ENCODE assay signal across 8 cellular contexts in the genomic region with DNA sequence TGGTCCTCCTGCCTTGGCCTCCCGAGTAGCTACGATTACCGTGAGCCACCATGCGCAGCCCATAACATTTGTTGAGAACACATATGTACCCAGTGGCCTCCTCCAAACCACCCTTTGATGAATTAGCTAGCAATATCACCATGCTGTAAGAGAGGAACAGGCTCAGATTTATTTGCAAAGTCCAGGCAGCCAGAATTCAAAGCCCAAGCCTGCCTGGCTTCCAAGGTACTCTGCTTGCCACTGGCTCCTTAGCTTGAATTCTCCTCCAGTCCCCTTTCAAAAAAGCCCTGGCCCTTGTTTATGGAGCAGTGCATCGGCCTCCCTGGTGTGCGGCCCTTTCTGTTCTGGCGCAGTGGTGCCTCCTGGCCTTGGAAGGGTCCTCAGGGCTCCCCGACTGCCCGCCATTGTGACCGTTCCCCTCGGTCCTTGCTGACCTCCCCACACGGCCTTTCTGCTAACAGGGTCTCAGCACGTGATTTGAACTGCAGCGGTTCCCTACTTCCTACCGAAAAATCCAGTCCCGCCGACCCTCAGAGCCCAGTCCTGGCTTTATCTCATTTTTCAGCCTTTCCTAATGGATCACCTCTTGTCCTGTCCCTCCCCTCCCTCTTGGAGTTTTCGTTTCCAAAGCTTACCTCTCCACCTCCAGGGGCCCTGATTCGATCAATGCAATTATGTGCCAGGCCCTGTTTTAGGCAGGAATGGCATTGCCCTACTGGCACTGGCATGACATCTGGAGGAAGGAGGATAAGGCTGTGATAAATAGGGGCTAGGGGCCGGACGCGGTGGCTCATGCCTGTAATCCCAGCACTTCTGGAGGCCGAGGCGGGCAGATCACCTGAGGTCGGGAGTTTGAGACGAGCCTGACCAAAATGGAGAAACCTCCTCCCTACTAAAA. TPM values are rescaled to one million over a fixed set of nuclear protein-coding genes. Genes with fewer than 3 reads are reported as not detected.
DNase-seq lines count a peak whose midpoint lies in the region; ATAC-seq, FAIRE-seq and TF ChIP-seq lines count a peak whose summit lies in the region.

No MANE protein-coding gene starts in this region.

- SMC1A ChIA-PET in GM12878 (lab: Charles Lee; ENCODE audit: uncharacterized antibody, unreplicated experiment) = interaction anchor here (0.6 to 2.8 kb wide), 3 partner anchors 35 to 93 kb away, joined by 3 to 11 read pairs (median 4); a partner anchor contains a TSS

- intact Hi-C loops in activated naive CD4-positive, alpha-beta T cell treated with anti-CD3 and anti-CD28 coated beads for 36 hours (cut with micrococcal nuclease) = loop anchor here (2.0 kb wide), 2 partner anchors 35 to 43 kb away; no protein-coding TSS in a partner anchor
- intact Hi-C loops in GM12878 (cut with micrococcal nuclease; ENCODE audit: unreplicated experiment) = no loop called here

- 64% methylated on average over 26 of the region's 26 CpGs for WGBS in GM12878 (ENCODE audit: insufficient coverage, insufficient replicate concordance, low lambda C conversion rate, missing lambda C conversion rate)
- WGBS in mesodermal cell (ENCODE audit: insufficient coverage in 2 of 2), 2 experiments = 87 to 88% methylated on average over 16 to 21 of the region's 26 CpGs
- WGBS in upper lobe of left lung, 2 donors = 67 to 74% methylated on average over 26 of the region's 26 CpGs

- peaks cover 8% of the 10 kb centered on the region for H3K4me1 Mint-ChIP-seq in activated naive CD4-positive, alpha-beta T cell treated with anti-CD3 and anti-CD28 coated beads for 36 hours (ENCODE audit: low read depth)

- no peak overlapping the region for H3K9ac ChIP-seq in GM12878 (ENCODE audit: control insufficient read depth, insufficient read depth, low read length)

- H3K4me1 ChIP-seq in GM12878 (ENCODE audit: control insufficient read depth, insufficient read depth, low read length) = no peaks in the 10 kb centered on the region
- H3K4me1 ChIP-seq in mesodermal cell (ENCODE audit: control insufficient read depth, insufficient read depth, low read length, poor library complexity, severe bottlenecking) = peaks cover 7% of the 10 kb centered on the region
- H3K4me1 ChIP-seq in upper lobe of left lung = peaks cover 26 to 56% (median 46%) of the 10 kb centered on the region in 4 donors

- H3K9me3 Mint-ChIP-seq in activated naive CD4-positive, alpha-beta T cell treated with anti-CD3 and anti-CD28 coated beads for 36 hours = no peaks in the 10 kb centered on the region
- no peaks in the 10 kb centered on the region for H3K9me3 Mint-ChIP-seq in activated naive CD4-positive, alpha-beta T cell treated with anti-CD3 and anti-CD28 coated beads, Interleukin-2, amount 50 U/mL, for 72 hours

- H3K27ac Mint-ChIP-seq in activated naive CD4-positive, alpha-beta T cell treated with anti-CD3 and anti-CD28 coated beads for 36 hours = no peak overlapping the region
- H3K27ac Mint-ChIP-seq in activated naive CD4-positive, alpha-beta T cell treated with anti-CD3 and anti-CD28 coated beads, Interleukin-2, amount 50 U/mL, for 72 hours = peak overlapping the region in 1 of 2 donors; percentile 84

- TF ChIP-seq POLR2A in GM12878 (IDR thresholded peaks at IDR 0.05; ENCODE audit: low read depth, low read length) (peak; percentile 18; the same call in 1 of the 2 replicates), upper lobe of left lung (IDR thresholded peaks at IDR 0.05) (no peak), GM12892 (IDR thresholded peaks at IDR 0.05; ENCODE audit: low read depth, low read length) (no peak)

- CTCF ChIA-PET in activated naive CD4-positive, alpha-beta T cell treated with anti-CD3 and anti-CD28 coated beads for 36 hours (lab: Charles Lee) = interaction anchor here (0.6 to 3.9 kb wide), 16 partner anchors 12 to 228 kb away, joined by 3 to 26 read pairs (median 4); no protein-coding TSS in a partner anchor
- CTCF ChIA-PET in GM12878 (lab: Yijun Ruan, JAX) = interaction anchor here (0.5 to 5.3 kb wide), 18 partner anchors 8 to 100 kb away, joined by 3 to 50 read pairs (median 6); a partner anchor contains a TSS

- no peak overlapping the region for H2AFZ ChIP-seq in GM12878 (ENCODE audit: control insufficient read depth, low read depth, low read length)

- H3K4me3 Mint-ChIP-seq in activated naive CD4-positive, alpha-beta T cell treated with anti-CD3 and anti-CD28 coated beads for 36 hours = peak overlapping the region; percentile 47

- DNase-seq in activated naive CD4-positive, alpha-beta T cell treated with anti-CD3 and anti-CD28 coated beads for 36 hours = no peak
- DNase-seq in activated naive CD4-positive, alpha-beta T cell treated with anti-CD3 and anti-CD28 coated beads, Interleukin-2, amount 50 U/mL, for 72 hours (ENCODE audit: low spot score in 2 of 2) = no peak
- DNase-seq in GM12878 (ENCODE audit: low read depth, low spot score) (no peak), upper lobe of left lung (no peak), GM12892 (ENCODE audit: insufficient read length) (no peak), Ammon's horn (ENCODE audit: low spot score) (no peak), NOMO-1 treated with dmso at 0.1 percent for 144 hours (lab: John Stamatoyannopoulos, UW; ENCODE audit: unreplicated experiment) (no peak)

- H4K20me1 ChIP-seq in GM12878 (ENCODE audit: control insufficient read depth, insufficient read depth) = no peaks in the 10 kb centered on the region

- BruUV-seq in GM12878 (replicated peaks; lab: Mats Ljungman, UMichigan) = no TSS peak

- in situ Hi-C loops in GM12878 (cut with MboI) = loop anchor here (10.0 kb wide), 1 partner anchor 361 kb away; no protein-coding TSS in a partner anchor

- H3K79me2 ChIP-seq in GM12878 (ENCODE audit: control insufficient read depth, insufficient read depth, low read length) = peaks cover 4% of the 10 kb centered on the region

- TF ChIP-seq CTCF in GM12878 (IDR thresholded peaks at IDR 0.05 in 2 of 3, conservative IDR thresholded peaks at IDR 0.05 in 1 of 3; ENCODE audit: control insufficient read depth in 2 of 3, extremely low read depth in 1 of 3, insufficient read depth in 1 of 3, low read depth in 3 of 3, low read length in 3 of 3) (no peak), upper lobe of left lung (IDR thresholded peaks at IDR 0.05) (no peak)

- TF ChIP-seq RAD21 in GM12878 (IDR thresholded peaks at IDR 0.05; ENCODE audit: insufficient read depth, low read depth, low read length) = no peak

- H3K9me3 ChIP-seq in GM12878 (replicated peaks; ENCODE audit: control insufficient read depth, insufficient read depth, low read length) (no peaks in the 10 kb centered on the region), mesodermal cell (ENCODE audit: control insufficient read depth, low read length) (no peaks in the 10 kb centered on the region), upper lobe of left lung (no peaks in the 10 kb centered on the region)

- H3K27me3 ChIP-seq in GM12878 (replicated peaks in 1 of 2; ENCODE audit: control insufficient read depth in 2 of 2, insufficient read depth in 2 of 2, low read length in 1 of 2) = no peaks in the 10 kb centered on the region
- no peaks in the 10 kb centered on the region for H3K27me3 ChIP-seq in upper lobe of left lung

- TF ChIP-seq EP300 in GM12878 (IDR thresholded peaks at IDR 0.05; ENCODE audit: borderline replicate concordance in 1 of 2, control insufficient read depth in 1 of 2, low read depth in 2 of 2, low read length in 2 of 2) (no peak), upper lobe of left lung (IDR thresholded peaks at IDR 0.05) (no peak)

- H3K27me3 Mint-ChIP-seq in activated naive CD4-positive, alpha-beta T cell treated with anti-CD3 and anti-CD28 coated beads for 36 hours (ENCODE audit: low read depth) = no peaks in the 10 kb centered on the region

- no peak for ATAC-seq in activated naive CD4-positive, alpha-beta T cell treated with anti-CD3 and anti-CD28 coated beads, Interleukin-2, amount 50 U/mL, for 72 hours
- ATAC-seq in GM12878 = no peak
- ATAC-seq in upper lobe of left lung (ENCODE audit: low FRiP score in 2 of 2) = no peak

- FAIRE-seq in GM12878 (lab: Jason Lieb, UNC) (no peak), GM12892 (lab: Jason Lieb, UNC) (no peak)

- POLR2A ChIA-PET in GM12878 (lab: Charles Lee) = interaction anchor here (0.5 kb wide), 1 partner anchor 1479 kb away, joined by 3 read pairs; no protein-coding TSS in a partner anchor

- H3K4me3 ChIP-seq in GM12878 = no peak overlapping the region
- no peak overlapping the region for H3K4me3 ChIP-seq in mesodermal cell (ENCODE audit: extremely low read depth, insufficient read depth, low read length, poor library complexity, severe bottlenecking)
- H3K4me3 ChIP-seq in upper lobe of left lung = peak overlapping the region; percentile 54 to 78 (median 64)

- RAD21 ChIA-PET in GM12878 (lab: Charles Lee; ENCODE audit: unreplicated experiment) = interaction anchor here (1.0 to 1.5 kb wide), 4 partner anchors 91 to 101 kb away, joined by 3 to 5 read pairs (median 4); no protein-coding TSS in a partner anchor

- H3K36me3 Mint-ChIP-seq in activated naive CD4-positive, alpha-beta T cell treated with anti-CD3 and anti-CD28 coated beads for 36 hours (ENCODE audit: low read depth) = peaks cover 4% of the 10 kb centered on the region
- no peaks in the 10 kb centered on the region for H3K36me3 Mint-ChIP-seq in activated naive CD4-positive, alpha-beta T cell treated with anti-CD3 and anti-CD28 coated beads, Interleukin-2, amount 50 U/mL, for 72 hours

- H3K36me3 ChIP-seq in GM12878 (ENCODE audit: control insufficient read depth in 2 of 2, insufficient read depth in 2 of 2, low read length in 1 of 2) (peaks cover 2 to 10% of the 10 kb centered on the region in 2 experiments), mesodermal cell (ENCODE audit: control insufficient read depth, insufficient read depth, low read length) (peaks cover 15% of the 10 kb centered on the region), upper lobe of left lung (peaks cover 0 to 8% (median 2%) of the 10 kb centered on the region in 4 donors)

- peak overlapping the region; percentile 74 for H3K4me2 ChIP-seq in GM12878 (ENCODE audit: control insufficient read depth, insufficient read depth)

- H3K27ac ChIP-seq in GM12878 (ENCODE audit: control insufficient read depth, insufficient read depth) (no peak overlapping the region), mesodermal cell (ENCODE audit: low read depth, low read length, severe bottlenecking) (peak overlapping the region; percentile 45), upper lobe of left lung (peak overlapping the region; percentile 86 to 95 (median 90))

RNA-seq across cellular contexts. Expression of a gene that starts 22.0 kb away (rescaled TPM):
- 1 to 10 TPM; 8.9 to 9.8 TPM for total RNA-seq in activated naive CD4-positive, alpha-beta T cell treated with anti-CD3 and anti-CD28 coated beads for 36 hours
- total RNA-seq in activated naive CD4-positive, alpha-beta T cell treated with anti-CD3 and anti-CD28 coated beads, Interleukin-2, amount 50 U/mL, for 72 hours = 1 to 10 TPM; 8.5 to 8.9 TPM
- 131 and 162 TPM in 2 replicates for total RNA-seq in GM12878 (2013; cell fraction: nucleolus; rRNA removed)
- total RNA-seq in GM12878 (2014; rRNA removed) = 10.3 and 12.1 TPM in 2 replicates
- 3.3 and 3.6 TPM in 2 replicates for total RNA-seq in GM12878 (2014; rRNA removed; fragmentation: Illumina TruSeq; extraction: Trizol)
- 11.6 and 12.3 TPM in 2 replicates for total RNA-seq in GM12878 (2021)
- polyA plus RNA-seq in GM12878 (2011; ENCODE audit: low read depth) = 2.8 TPM
- 6.2 and 11.5 TPM in 2 replicates for polyA plus RNA-seq in GM12878 (2011; rRNA removed)
- 12.2 and 21.9 TPM in 2 replicates for polyA plus RNA-seq in GM12878 (2011; cell fraction: cytosol; rRNA removed)
- polyA plus RNA-seq in GM12878 (2011; cell fraction: nucleus; rRNA removed) = 94.5 and 119 TPM in 2 replicates
- polyA plus RNA-seq in GM12878 (2012) = 8.5 and 9.8 TPM in 2 replicates
- polyA plus RNA-seq in GM12878 (2014; fragmentation: Illumina TruSeq; extraction: Trizol) = 2.0 and 3.4 TPM in 2 replicates
- polyA plus RNA-seq in GM12878 (2014; fragmentation: Nextera tagmentation; extraction: Ambion mirVana) = under 1 TPM in 1 of 2 experiments, not detected in 1; 0.42 TPM
- polyA plus RNA-seq in GM12878 (2014; rRNA removed) = 13.3 and 15.9 TPM in 2 replicates
- polyA plus RNA-seq in GM12878 (2016; fragmentation: Nextera tagmentation; extraction: Ambion mirVana) = 1 to 10 TPM; 4.0 TPM
- 1.6 and 5.5 TPM in 2 replicates for polyA minus RNA-seq in GM12878 (2011; rRNA and poly(A)+ RNA removed)
- 1.8 and 4.8 TPM in 2 replicates for polyA minus RNA-seq in GM12878 (2011; cell fraction: cytosol; rRNA and poly(A)+ RNA removed)
- 10.3 and 12.6 TPM in 2 replicates for polyA minus RNA-seq in GM12878 (2011; cell fraction: nucleus; rRNA and poly(A)+ RNA removed)
- 38.7 TPM for polyA plus RNA-seq in mesodermal cell (2013, experiment 1 of 2)
- polyA plus RNA-seq in mesodermal cell (2013, experiment 2 of 2) = 32.6 TPM
- total RNA-seq in upper lobe of left lung = 100 to 1,000 TPM in 2 of 6 donors, 10 to 100 TPM in 4; 81.5 to 275 (median 96.6) TPM
- polyA plus RNA-seq in GM12892 (2012; ENCODE audit: missing spikeins) = 9.7 TPM

RNA-seq across cellular contexts. Expression of a gene that starts 38.9 kb away (rescaled TPM):
- not detected for total RNA-seq in activated naive CD4-positive, alpha-beta T cell treated with anti-CD3 and anti-CD28 coated beads for 36 hours
- total RNA-seq in activated naive CD4-positive, alpha-beta T cell treated with anti-CD3 and anti-CD28 coated beads, Interleukin-2, amount 50 U/mL, for 72 hours = under 1 TPM in 1 of 2 donors, not detected in 1; 0.23 TPM
- not detected in 2 replicates for total RNA-seq in GM12878 (2013; cell fraction: nucleolus; rRNA removed)
- total RNA-seq in GM12878 (2014; rRNA removed) (not detected in 2 replicates), GM12878 (2014; rRNA removed; fragmentation: Illumina TruSeq; extraction: Trizol) (not detected in 2 replicates), GM12878 (2021) (not detected in 2 replicates), upper lobe of left lung (not detected)
- not detected for polyA plus RNA-seq in GM12878 (2011; ENCODE audit: low read depth)
- polyA plus RNA-seq in GM12878 (2011; rRNA removed) (not detected in 2 replicates), GM12878 (2014; fragmentation: Illumina TruSeq; extraction: Trizol) (not detected in 2 replicates), GM12878 (2014; fragmentation: Nextera tagmentation; extraction: Ambion mirVana) (not detected), GM12878 (2014; rRNA removed) (0.14 TPM in 1 of 2 replicates, not detected in the other), GM12878 (2016; fragmentation: Nextera tagmentation; extraction: Ambion mirVana) (not detected)
- 0.03 TPM in 1 of 2 replicates, not detected in the other for polyA plus RNA-seq in GM12878 (2011; cell fraction: cytosol; rRNA removed)
- 0.09 TPM in 1 of 2 replicates, not detected in the other for polyA plus RNA-seq in GM12878 (2011; cell fraction: nucleus; rRNA removed)
- polyA plus RNA-seq in GM12878 (2012) = not detected in 2 replicates
- polyA minus RNA-seq in GM12878 (2011; rRNA and poly(A)+ RNA removed) = not detected in 2 replicates
- polyA minus RNA-seq in GM12878 (2011; cell fraction: cytosol; rRNA and poly(A)+ RNA removed) = not detected in 2 replicates
- not detected in 2 replicates for polyA minus RNA-seq in GM12878 (2011; cell fraction: nucleus; rRNA and poly(A)+ RNA removed)
- polyA plus RNA-seq in mesodermal cell (2013, experiment 1 of 2) = not detected
- not detected for polyA plus RNA-seq in mesodermal cell (2013, experiment 2 of 2)
- not detected for polyA plus RNA-seq in GM12892 (2012; ENCODE audit: missing spikeins)

RNA-seq across cellular contexts. Expression of a gene that starts 45.3 kb away (rescaled TPM):
- total RNA-seq in activated naive CD4-positive, alpha-beta T cell treated with anti-CD3 and anti-CD28 coated beads for 36 hours = 10 to 100 TPM; 82.4 to 85.0 TPM
- 100 to 1,000 TPM in 1 of 2 donors, 10 to 100 TPM in 1; 87.8 to 120 TPM for total RNA-seq in activated naive CD4-positive, alpha-beta T cell treated with anti-CD3 and anti-CD28 coated beads, Interleukin-2, amount 50 U/mL, for 72 hours
- total RNA-seq in GM12878 (2013; cell fraction: nucleolus; rRNA removed) = 61.9 and 62.1 TPM in 2 replicates
- total RNA-seq in GM12878 (2014; rRNA removed) = 34.2 and 35.3 TPM in 2 replicates
- total RNA-seq in GM12878 (2014; rRNA removed; fragmentation: Illumina TruSeq; extraction: Trizol) = 42.7 and 44.8 TPM in 2 replicates
- total RNA-seq in GM12878 (2021) = 74.0 and 77.2 TPM in 2 replicates
- 17.9 TPM for polyA plus RNA-seq in GM12878 (2011; ENCODE audit: low read depth)
- polyA plus RNA-seq in GM12878 (2011; rRNA removed) = 52.0 and 75.3 TPM in 2 replicates
- 23.8 and 29.4 TPM in 2 replicates for polyA plus RNA-seq in GM12878 (2011; cell fraction: cytosol; rRNA removed)
- polyA plus RNA-seq in GM12878 (2011; cell fraction: nucleus; rRNA removed) = 27.5 and 27.6 TPM in 2 replicates
- 34.6 and 44.3 TPM in 2 replicates for polyA plus RNA-seq in GM12878 (2012)
- polyA plus RNA-seq in GM12878 (2014; fragmentation: Illumina TruSeq; extraction: Trizol) = 49.4 and 58.5 TPM in 2 replicates
- 10 to 100 TPM; 23.7 to 46.4 TPM for polyA plus RNA-seq in GM12878 (2014; fragmentation: Nextera tagmentation; extraction: Ambion mirVana)
- 23.5 and 24.4 TPM in 2 replicates for polyA plus RNA-seq in GM12878 (2014; rRNA removed)
- 10 to 100 TPM; 32.7 to 35.0 TPM for polyA plus RNA-seq in GM12878 (2016; fragmentation: Nextera tagmentation; extraction: Ambion mirVana)
- polyA minus RNA-seq in GM12878 (2011; rRNA and poly(A)+ RNA removed) = 29.7 and 39.0 TPM in 2 replicates
- polyA minus RNA-seq in GM12878 (2011; cell fraction: cytosol; rRNA and poly(A)+ RNA removed) = 12.2 and 23.7 TPM in 2 replicates
- 12.7 and 20.0 TPM in 2 replicates for polyA minus RNA-seq in GM12878 (2011; cell fraction: nucleus; rRNA and poly(A)+ RNA removed)
- 76.3 TPM for polyA plus RNA-seq in mesodermal cell (2013, experiment 1 of 2)
- 79.0 TPM for polyA plus RNA-seq in mesodermal cell (2013, experiment 2 of 2)
- total RNA-seq in upper lobe of left lung = 10 to 100 TPM; 35.6 to 70.4 (median 52.4) TPM
- polyA plus RNA-seq in GM12892 (2012; ENCODE audit: missing spikeins) = 56.6 TPM

Comparison
In these comparisons a context has a peak if more than half of its experiments do, and no peak if none do; other contexts are left out.
1. H3K4me3 ChIP-seq: peak in upper lobe of left lung (4 of 4); none in GM12878 (single experiment) and mesodermal cell (single experiment).